In genomic region chr3:140129885-140130284, GRCh38 we compare ENCODE assay signal across 29 cellular contexts.
"Had no signal": no experiment of that assay in that cellular context is flagged by ENCODE, and none has a peak within 500 bp of the region (broad histone marks: within the 10 kb centered on the region; RNA-seq: fewer than 3 reads in every experiment).

No MANE protein-coding gene starts in this region.

- H3K27ac Mint-ChIP-seq: naive thymus-derived CD4-positive, alpha-beta T cell; natural killer cell; nephron; neural progenitor cell; progenitor cell of endocrine pancreas; stimulated activated memory B cell treated with anti-CD40 and anti-IgM and Interleukin-4, amounts not matched to agents 10 μg/mL and 1 μg/mL and 100 μg/mL, for 72 hours; stimulated activated naive CD8-positive, alpha-beta T cell treated with anti-CD3 and anti-CD28 coated beads, Interleukin-15, amount 100 ng/mL, for 72 hours; type B pancreatic cell had no signal

- H3K27me3 ChIP-seq: neural progenitor cell, ovary, right lobe of liver, sigmoid colon, suprapubic skin, testis, tibial artery, transverse colon, upper lobe of right lung, uterus had no signal

- H2AFZ ChIP-seq: neural progenitor cell, parathyroid adenoma had no signal

- H3K9me3 ChIP-seq: ovary, psoas muscle, right lobe of liver, sigmoid colon, suprapubic skin, testis, tibial artery, transverse colon, upper lobe of right lung, uterus had no signal

- ATAC-seq: naive thymus-derived CD4-positive, alpha-beta T cell; natural killer cell; psoas muscle; right lobe of liver; stimulated activated memory B cell treated with anti-CD40 and anti-IgM and Interleukin-4, amounts not matched to agents 10 μg/mL and 1 μg/mL and 100 μg/mL, for 72 hours; stimulated activated naive CD8-positive, alpha-beta T cell treated with anti-CD3 and anti-CD28 coated beads, Interleukin-15, amount 100 ng/mL, for 72 hours; stimulated activated naive CD8-positive, alpha-beta T cell treated with anti-CD3 and anti-CD28 coated beads, Interleukin-15, Interleukin-2, amounts not matched to agents 100 U/mL and 50 U/mL, for 24 hours; upper lobe of right lung had no signal

- H3K9me3 Mint-ChIP-seq: naive thymus-derived CD4-positive, alpha-beta T cell; natural killer cell; nephron; neural progenitor cell; stimulated activated memory B cell treated with anti-CD40 and anti-IgM and Interleukin-4, amounts not matched to agents 10 μg/mL and 1 μg/mL and 100 μg/mL, for 72 hours; stimulated activated naive CD8-positive, alpha-beta T cell treated with anti-CD3 and anti-CD28 coated beads, Interleukin-15, amount 100 ng/mL, for 72 hours; type B pancreatic cell had no signal

- H3K27ac ChIP-seq: neural progenitor cell, ovary, parathyroid adenoma, psoas muscle, right lobe of liver, sigmoid colon, suprapubic skin, testis, tibial artery, transverse colon, upper lobe of right lung, uterus had no signal

- DNase-seq: naive thymus-derived CD4-positive, alpha-beta T cell; natural killer cell; occipital lobe; ovary; posterior cingulate gyrus; psoas muscle; right lobe of liver; sigmoid colon; small intestine; stimulated activated CD4-positive, alpha-beta T cell treated with anti-CD3 and anti-CD28 coated beads, Interleukin-15, amount 100 ng/mL, for 24 hours; stimulated activated CD4-positive, alpha-beta T cell treated with anti-CD3 and anti-CD28 coated beads, Interleukin-2, amount 100 ng/mL, for 24 hours; stimulated activated CD4-positive, alpha-beta T cell treated with anti-CD3 and anti-CD28 coated beads, Interleukin-2, amount 100 ng/mL, for 48 hours; stimulated activated CD4-positive, alpha-beta T cell treated with anti-CD3 and anti-CD28 coated beads, Interleukin-4, amount 100 ng/mL, for 24 hours; stimulated activated naive CD4-positive, alpha-beta T cell; stimulated activated naive CD8-positive, alpha-beta T cell treated with anti-CD3 and anti-CD28 coated beads, Interleukin-15, amount 100 ng/mL, for 72 hours; stimulated activated naive CD8-positive, alpha-beta T cell treated with anti-CD3 and anti-CD28 coated beads, Interleukin-15, Interleukin-2, amounts not matched to agents 100 U/mL and 50 U/mL, for 24 hours; substantia nigra; testis; tibial artery; transverse colon; upper lobe of right lung; uterus had no signal

- H3K4me3 Mint-ChIP-seq: naive thymus-derived CD4-positive, alpha-beta T cell; natural killer cell; nephron; neural progenitor cell; stimulated activated memory B cell treated with anti-CD40 and anti-IgM and Interleukin-4, amounts not matched to agents 10 μg/mL and 1 μg/mL and 100 μg/mL, for 72 hours; stimulated activated naive CD8-positive, alpha-beta T cell treated with anti-CD3 and anti-CD28 coated beads, Interleukin-15, amount 100 ng/mL, for 72 hours; type B pancreatic cell had no signal

- H3K79me2 ChIP-seq: parathyroid adenoma had no signal

- H3K36me3 ChIP-seq: neural progenitor cell, ovary, right lobe of liver, sigmoid colon, suprapubic skin, tibial artery, transverse colon, upper lobe of right lung, uterus had no signal

- H3K27me3 Mint-ChIP-seq: stimulated activated memory B cell treated with anti-CD40 and anti-IgM and Interleukin-4, amounts not matched to agents 10 μg/mL and 1 μg/mL and 100 μg/mL, for 72 hours; stimulated activated naive CD8-positive, alpha-beta T cell treated with anti-CD3 and anti-CD28 coated beads, Interleukin-15, amount 100 ng/mL, for 72 hours had no signal

- H3K36me3 Mint-ChIP-seq: naive thymus-derived CD4-positive, alpha-beta T cell; natural killer cell; neural progenitor cell; stimulated activated memory B cell treated with anti-CD40 and anti-IgM and Interleukin-4, amounts not matched to agents 10 μg/mL and 1 μg/mL and 100 μg/mL, for 72 hours; type B pancreatic cell had no signal

- H3K4me1 Mint-ChIP-seq: natural killer cell; stimulated activated memory B cell treated with anti-CD40 and anti-IgM and Interleukin-4, amounts not matched to agents 10 μg/mL and 1 μg/mL and 100 μg/mL, for 72 hours; stimulated activated naive CD8-positive, alpha-beta T cell treated with anti-CD3 and anti-CD28 coated beads, Interleukin-15, amount 100 ng/mL, for 72 hours had no signal

- H3K4me3 ChIP-seq: neural progenitor cell, ovary, psoas muscle, right lobe of liver, sigmoid colon, suprapubic skin, testis, tibial artery, transverse colon, upper lobe of right lung, uterus had no signal

- H3K4me2 ChIP-seq: neural progenitor cell had no signal

- H3K4me1 ChIP-seq: neural progenitor cell, parathyroid adenoma, psoas muscle, right lobe of liver, sigmoid colon, suprapubic skin, testis, tibial artery, transverse colon, upper lobe of right lung, uterus had no signal
